In the genomic region with DNA sequence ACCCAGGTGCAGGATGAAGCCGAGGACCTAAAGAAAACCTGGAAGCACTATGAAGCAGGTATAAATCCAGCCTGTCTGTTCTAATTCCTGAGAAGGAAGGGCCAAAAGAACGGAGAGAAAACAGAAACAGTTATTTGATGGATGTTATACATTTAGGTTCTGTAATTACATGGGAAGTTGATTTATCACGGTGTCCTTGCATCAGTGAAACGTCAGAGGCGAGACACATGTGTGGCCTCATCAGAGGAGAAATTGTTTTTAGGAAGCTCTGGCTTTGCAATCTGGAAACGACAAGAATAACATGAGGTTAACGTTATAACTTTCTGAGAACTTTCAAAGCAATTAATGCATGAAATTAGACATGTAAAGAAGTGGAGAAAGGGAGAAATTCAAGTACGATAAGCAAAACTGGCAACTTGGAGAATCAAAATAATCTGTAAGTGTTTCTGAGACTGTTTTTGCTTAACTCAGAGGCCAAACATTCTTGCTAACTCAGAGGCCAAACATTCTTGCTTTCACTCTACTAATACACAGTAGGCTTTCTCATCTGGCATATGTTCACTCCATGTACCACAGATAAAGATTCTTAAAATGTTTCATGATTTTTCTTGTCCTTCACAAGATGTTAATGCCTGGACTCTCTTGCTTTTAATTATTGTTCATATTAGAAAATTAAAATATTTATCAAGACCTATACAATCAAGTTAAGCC, we compare ENCODE assay signal across 29 cellular contexts.
A peak's percentile ranks its signal among the peaks of the same experiment; 100 is the strongest.
DNase-seq lines count a peak whose midpoint lies in the region; TF ChIP-seq lines count a peak whose summit lies in the region.
"Had no signal": no experiment of that assay in that cellular context is flagged by ENCODE, and none has a peak within 500 bp of the region (broad histone marks: within the 10 kb centered on the region; RNA-seq: fewer than 3 reads in every experiment).

No MANE protein-coding gene starts in this region.

- peaks cover 16% of the 10 kb centered on the region for H3K9me3 Mint-ChIP-seq in T-helper 2 cell treated with Interferon-gamma antibody and Interleukin-4, amounts not matched to agents 5 μg/mL and 100 μg/mL, for 36 hours
- H3K9me3 Mint-ChIP-seq: activated CD4-positive, alpha-beta T cell treated with anti-CD3 and anti-CD28 coated beads, Interleukin-2, amount 10 ng/mL, durations not matched to agents 7 days and 5 days; activated T-helper 1 cell treated with anti-CD3 and anti-CD28 coated beads, Interleukin-12 subunit alpha, Interleukin-12 subunit beta, Interleukin-2, Interleukin-4 antibody, amounts not matched to agents 30 ng/mL and 10 ng/mL and 1 ng/mL, durations not matched to agents 14 hours and 24 hours and 36 hours had no signal

- H3K4me3 ChIP-seq in choroid plexus epithelial cell (ENCODE audit: low read depth, low read length) (no peak overlapping the region), smooth muscle cell (no peak overlapping the region)
- H3K4me3 ChIP-seq: cardiac muscle cell, esophagus squamous epithelium, lung, testis, uterus had no signal

- H3K27me3 Mint-ChIP-seq in T-helper 2 cell treated with Interferon-gamma antibody and Interleukin-4, amounts not matched to agents 5 μg/mL and 100 μg/mL, for 36 hours (ENCODE audit: low read depth): no peaks in the 10 kb centered on the region
- H3K27me3 Mint-ChIP-seq: activated CD4-positive, alpha-beta T cell treated with anti-CD3 and anti-CD28 coated beads, Interleukin-2, amount 10 ng/mL, durations not matched to agents 7 days and 5 days; progenitor cell of endocrine pancreas had no signal

- H3K79me2 ChIP-seq in smooth muscle cell (ENCODE audit: low read depth): no peaks in the 10 kb centered on the region

- peaks cover 5% of the 10 kb centered on the region for H3F3A ChIP-seq in smooth muscle cell (ENCODE audit: low read depth)

- H3K4me1 ChIP-seq in smooth muscle cell (ENCODE audit: low read depth): peaks cover 16% of the 10 kb centered on the region
- H3K4me1 ChIP-seq: testis, uterus had no signal

- no peak overlapping the region for H3K9ac ChIP-seq in smooth muscle cell (ENCODE audit: low read depth)

- H3K36me3 ChIP-seq in smooth muscle cell (ENCODE audit: low read depth): no peaks in the 10 kb centered on the region
- H3K36me3 ChIP-seq: cardiac muscle cell, esophagus squamous epithelium, uterus had no signal

- H2AFZ ChIP-seq in smooth muscle cell (ENCODE audit: low read depth): peak overlapping the region; percentile 56

- no peak for TF ChIP-seq CTCF in choroid plexus epithelial cell (conservative IDR thresholded peaks at IDR 0.05; ENCODE audit: low read depth, low read length)
- no peak for TF ChIP-seq CTCF in smooth muscle cell (IDR thresholded peaks at IDR 0.05; ENCODE audit: borderline replicate concordance, insufficient read depth, poor library complexity, severe bottlenecking)

- no peaks in the 10 kb centered on the region for H3K27me3 ChIP-seq in smooth muscle cell (ENCODE audit: low read depth)
- H3K27me3 ChIP-seq: cardiac muscle cell, esophagus squamous epithelium, testis, uterus had no signal

- H3K4me2 ChIP-seq in smooth muscle cell: peak overlapping the region; percentile 57

- WGBS in smooth muscle cell (ENCODE audit: low lambda C conversion rate): 57% methylated on average over 8 of the region's 8 CpGs

- no peaks in the 10 kb centered on the region for H4K20me1 ChIP-seq in smooth muscle cell (ENCODE audit: low read depth)

- peak overlapping the region; percentile 41 for H3K27ac Mint-ChIP-seq in T-helper 2 cell treated with Interferon-gamma antibody and Interleukin-4, amounts not matched to agents 5 μg/mL and 100 μg/mL, for 36 hours
- H3K27ac Mint-ChIP-seq: activated CD4-positive, alpha-beta T cell treated with anti-CD3 and anti-CD28 coated beads, Interleukin-2, amount 10 ng/mL, durations not matched to agents 7 days and 5 days; activated naive CD4-positive, alpha-beta T cell treated with anti-CD3 and anti-CD28 coated beads for 36 hours; activated T-helper 1 cell treated with anti-CD3 and anti-CD28 coated beads, Interleukin-12 subunit alpha, Interleukin-12 subunit beta, Interleukin-2, Interleukin-4 antibody, amounts not matched to agents 30 ng/mL and 10 ng/mL and 1 ng/mL, durations not matched to agents 14 hours and 24 hours and 36 hours; CD14-positive monocyte; progenitor cell of endocrine pancreas had no signal

- H3K36me3 Mint-ChIP-seq in T-helper 2 cell treated with Interferon-gamma antibody and Interleukin-4, amounts not matched to agents 5 μg/mL and 100 μg/mL, for 36 hours (ENCODE audit: low read depth): no peaks in the 10 kb centered on the region
- H3K36me3 Mint-ChIP-seq: CD14-positive monocyte had no signal

- DNase-seq in T-helper 2 cell treated with Interferon-gamma antibody and Interleukin-4, amounts not matched to agents 5 μg/mL and 100 μg/mL, for 36 hours (ENCODE audit: low spot score): no peak
- DNase-seq in T-helper 2 cell (no peak), choroid plexus epithelial cell (ENCODE audit: low read depth) (peak; percentile 75), left kidney (ENCODE audit: low read depth, low spot score) (peak; percentile 48), smooth muscle cell (lab: John Stamatoyannopoulos, UW; ENCODE audit: unreplicated experiment) (no peak), foreskin melanocyte (no peak), NOMO-1 treated with dmso at 0.1 percent for 144 hours (lab: John Stamatoyannopoulos, UW; ENCODE audit: unreplicated experiment) (no peak)
- no peak for DNase-seq in activated CD8-positive, alpha-beta memory T cell treated with anti-CD3 and anti-CD28 coated beads, Interleukin-2, amount 50 U/mL, for 4 hours
- DNase-seq: activated CD4-positive, alpha-beta T cell treated with anti-CD3 and anti-CD28 coated beads, Interleukin-2, amount 10 ng/mL, durations not matched to agents 7 days and 5 days; activated naive CD4-positive, alpha-beta T cell treated with anti-CD3 and anti-CD28 coated beads for 36 hours; amniotic stem cell; Calu3; dermis blood vessel endothelial cell; esophagus squamous epithelium; kidney; NCI-H1092; NCI-H1694 treated with DMSO at 0.1 percent for 48 hours; NCI-H510A treated with DMSO at 0.1 percent for 48 hours; PC-3; SHP77; stimulated activated naive CD8-positive, alpha-beta T cell treated with anti-CD3 and anti-CD28 coated beads, Interleukin-15, Interleukin-2, amounts not matched to agents 100 U/mL and 50 U/mL, for 24 hours; testis; uterus had no signal

- H3K9me3 ChIP-seq in smooth muscle cell (replicated peaks; ENCODE audit: low read depth): no peaks in the 10 kb centered on the region
- H3K9me3 ChIP-seq: esophagus squamous epithelium, testis, uterus had no signal

- no peaks in the 10 kb centered on the region for H3K4me1 Mint-ChIP-seq in T-helper 2 cell treated with Interferon-gamma antibody and Interleukin-4, amounts not matched to agents 5 μg/mL and 100 μg/mL, for 36 hours (ENCODE audit: low read depth)
- H3K4me1 Mint-ChIP-seq: activated CD4-positive, alpha-beta T cell treated with anti-CD3 and anti-CD28 coated beads, Interleukin-2, amount 10 ng/mL, durations not matched to agents 7 days and 5 days; CD14-positive monocyte had no signal

- no peak overlapping the region for H3K4me3 Mint-ChIP-seq in T-helper 2 cell treated with Interferon-gamma antibody and Interleukin-4, amounts not matched to agents 5 μg/mL and 100 μg/mL, for 36 hours
- H3K4me3 Mint-ChIP-seq: activated CD4-positive, alpha-beta T cell treated with anti-CD3 and anti-CD28 coated beads, Interleukin-2, amount 10 ng/mL, durations not matched to agents 7 days and 5 days; activated naive CD4-positive, alpha-beta T cell treated with anti-CD3 and anti-CD28 coated beads for 36 hours; activated T-helper 1 cell treated with anti-CD3 and anti-CD28 coated beads, Interleukin-12 subunit alpha, Interleukin-12 subunit beta, Interleukin-2, Interleukin-4 antibody, amounts not matched to agents 30 ng/mL and 10 ng/mL and 1 ng/mL, durations not matched to agents 14 hours and 24 hours and 36 hours; CD14-positive monocyte had no signal

- peak overlapping the region; percentile 67 for H3K27ac ChIP-seq in smooth muscle cell (ENCODE audit: low read depth)
- H3K27ac ChIP-seq: 22Rv1, cardiac muscle cell, testis, uterus had no signal

Comparison
In these comparisons a context has a peak if more than half of its experiments do, and no peak if none do; other contexts are left out.
1. DNase-seq: peak in choroid plexus epithelial cell (single experiment) and left kidney (single experiment); none in T-helper 2 cell treated with Interferon-gamma antibody and Interleukin-4, amounts not matched to agents 5 μg/mL and 100 μg/mL, for 36 hours (single experiment), T-helper 2 cell (0 of 5), smooth muscle cell (single experiment), activated CD8-positive, alpha-beta memory T cell treated with anti-CD3 and anti-CD28 coated beads, Interleukin-2, amount 50 U/mL, for 4 hours (single experiment), foreskin melanocyte (single experiment) and NOMO-1 treated with dmso at 0.1 percent for 144 hours (single experiment).